ENCODE assay signal across 15 cellular contexts in genomic region chr10:113128450-113129105, GRCh38.
DNase-seq lines count a peak whose midpoint lies in the region; ATAC-seq, FAIRE-seq and TF ChIP-seq lines count a peak whose summit lies in the region.
"Had no signal": no experiment of that assay in that cellular context is flagged by ENCODE, and none has a peak within 500 bp of the region (broad histone marks: within the 10 kb centered on the region; RNA-seq: fewer than 3 reads in every experiment).

No MANE protein-coding gene starts in this region.

- POLR2A ChIA-PET in A549 (lab: Yijun Ruan, JAX), result interaction anchor here (0.6 to 1.1 kb wide), 4 partner anchors 55 to 258 kb away, joined by 3 to 7 read pairs (median 4); no protein-coding TSS in a partner anchor

- H3K27ac Mint-ChIP-seq in osteocyte (ENCODE audit: unreplicated experiment), result peak overlapping the region; percentile 98

- FAIRE-seq in A549 (lab: Jason Lieb, UNC), result no peak
- FAIRE-seq: colon had no signal

- 0 out of 2 replicates have a peak overlapping the region, but pooled peaks have one; percentile 26 for H3K9ac ChIP-seq in HUES64 (ENCODE audit: low read depth, low read length)

- peaks cover 81% of the 10 kb centered on the region for H3K4me1 Mint-ChIP-seq in osteocyte (ENCODE audit: unreplicated experiment)

- H3K36me3 Mint-ChIP-seq in osteocyte (ENCODE audit: unreplicated experiment), result peaks cover 2% of the 10 kb centered on the region

- 74% methylated on average over 11 of the region's 11 CpGs for WGBS in A549 (ENCODE audit: missing lambda C conversion rate)
- WGBS in HUES64, result 17% methylated on average over 11 of the region's 11 CpGs

- H3K4me2 ChIP-seq in A549, result peak overlapping the region; percentile 19; the same call in 1 of the 3 replicates

- H3K9me3 ChIP-seq in A549, result no peaks in the 10 kb centered on the region
- no peaks in the 10 kb centered on the region for H3K9me3 ChIP-seq in HUES64 (ENCODE audit: insufficient read depth, low read depth, low read length)

- H3K27me3 ChIP-seq in HUES64 (ENCODE audit: insufficient read depth, low read length), result 0 out of 2 replicates have a peak, but pooled peaks cover 5% of the 10 kb centered on the region

- H3K4me3 Mint-ChIP-seq in osteocyte (ENCODE audit: unreplicated experiment), result peak overlapping the region; percentile 81

- H3K4me1 ChIP-seq in A549 (peaks cover 73% of the 10 kb centered on the region), HUES64 (ENCODE audit: insufficient read depth, low read length) (peaks cover 88% of the 10 kb centered on the region)

- CTCF ChIA-PET in A549 (lab: Yijun Ruan, JAX), result interaction anchor here (1.3 to 1.9 kb wide), 3 partner anchors 55 to 257 kb away, joined by 3 to 7 read pairs (median 6); no protein-coding TSS in a partner anchor

- DNase-seq in A549 (ENCODE audit: low read depth in 1 of 2, low spot score in 1 of 2), result no peak
- no peak for DNase-seq in fibroblast of pulmonary artery (ENCODE audit: low read depth)
- DNase-seq in osteocyte (ENCODE audit: extremely low spot score, unreplicated experiment), result peak; percentile 49
- no peak for DNase-seq in SHP77 treated with DMSO at 0.1 percent for 48 hours (lab: John Stamatoyannopoulos, UW)
- no peak for DNase-seq in NCI-H524 (lab: John Stamatoyannopoulos, UW)
- DNase-seq in caudate nucleus (lab: John Stamatoyannopoulos, UW), result no peak
- DNase-seq: activated CD4-positive, CD25-positive, alpha-beta regulatory T cell treated with anti-CD3 and anti-CD28 coated beads, Interleukin-2, amount 50 U/mL, for 72 hours; NCI-H1436 treated with DMSO at 0.1 percent for 48 hours; NCI-H226; posterior cingulate gyrus; stimulated activated naive CD8-positive, alpha-beta T cell treated with anti-CD3 and anti-CD28 coated beads, Interleukin-15, Interleukin-2, amounts not matched to agents 100 U/mL and 50 U/mL, for 24 hours had no signal

- TF ChIP-seq CTCF in A549 (IDR thresholded peaks at IDR 0.05) (no peak), fibroblast of pulmonary artery (IDR thresholded peaks at IDR 0.05; ENCODE audit: low read length, missing control alignments) (no peak), osteocyte (IDR thresholded peaks at IDR 0.05) (no peak)

- H3K4me3 ChIP-seq in A549 (no peak overlapping the region), HUES64 (ENCODE audit: low read length) (peak overlapping the region; percentile 25), fibroblast of pulmonary artery (replicated peaks; ENCODE audit: low read depth, low read length) (peak overlapping the region; percentile 18)

- ATAC-seq in A549, result no peak
- ATAC-seq in HG03354 (IDR thresholded peaks at IDR 0.05; ENCODE audit: poor library complexity, severe bottlenecking, unreplicated experiment), result no peak
- ATAC-seq: stimulated activated naive CD8-positive, alpha-beta T cell treated with anti-CD3 and anti-CD28 coated beads, Interleukin-15, Interleukin-2, amounts not matched to agents 100 U/mL and 50 U/mL, for 24 hours had no signal

- no peak for TF ChIP-seq POLR2A in A549 (IDR thresholded peaks at IDR 0.05; ENCODE audit: low read length)

- H3K27me3 Mint-ChIP-seq in osteocyte (ENCODE audit: unreplicated experiment), result no peaks in the 10 kb centered on the region

- H3K9me3 Mint-ChIP-seq in osteocyte (ENCODE audit: unreplicated experiment), result no peaks in the 10 kb centered on the region

- peak overlapping the region; percentile 73 to 90; a peak in 5 of 6 replicates for H3K27ac ChIP-seq in A549
- H3K27ac ChIP-seq in HUES64 (ENCODE audit: low read depth, low read length), result peak overlapping the region; percentile 11; the same call in 1 of the 2 replicates
- no peak overlapping the region for H3K27ac ChIP-seq in caudate nucleus (ENCODE audit: low read depth, low read length)
- H3K27ac ChIP-seq: epithelial cell of prostate had no signal

- H3K36me3 ChIP-seq in HUES64 (ENCODE audit: insufficient read depth, low read length), result no peaks in the 10 kb centered on the region

- TF ChIP-seq RAD21 in A549 (conservative IDR thresholded peaks at IDR 0.05 in 1 of 2, IDR thresholded peaks at IDR 0.05 in 1 of 2), result no peak

- no peak for TF ChIP-seq EP300 in A549 (IDR thresholded peaks at IDR 0.05)

TF ChIP-seq in A549, 52 proteins besides CTCF, POLR2A, EP300 and RAD21:
- TF ChIP-seq RCOR1 (IDR thresholded peaks at IDR 0.05; ENCODE audit: low read depth, low read length), result no peak
- no peak for TF ChIP-seq CHD4 (IDR thresholded peaks at IDR 0.05; ENCODE audit: borderline replicate concordance)
- TF ChIP-seq TP53 (CRISPR knock-in tag; IDR thresholded peaks at IDR 0.05), result no peak
TF ChIP-seq in A549: peak in this region for 0.
